Comparison of ENCODE assay signal across 20 cellular contexts in genomic region chr6:2554651-2555050, GRCh38.
DNase-seq lines count a peak whose midpoint lies in the region; ATAC-seq, FAIRE-seq and TF ChIP-seq lines count a peak whose summit lies in the region.
"Had no signal": no experiment of that assay in that cellular context is flagged by ENCODE, and none has a peak within 500 bp of the region (broad histone marks: within the 10 kb centered on the region; RNA-seq: fewer than 3 reads in every experiment).

No MANE protein-coding gene starts in this region.

- CTCF ChIA-PET in mammary epithelial cell (lab: Charles Lee; ENCODE audit: low non-redundant PET), result no interaction called here
- CTCF ChIA-PET in MCF 10A (lab: Yijun Ruan, JAX), result interaction anchor here (0.6 kb wide), 1 partner anchor 1976 kb away, joined by 3 read pairs; no protein-coding TSS in a partner anchor

- no peaks in the 10 kb centered on the region for H3K4me1 ChIP-seq in mammary epithelial cell (ENCODE audit: insufficient read depth, low read length)
- no peaks in the 10 kb centered on the region for H3K4me1 ChIP-seq in RWPE2 (ENCODE audit: insufficient read depth, poor library complexity, severe bottlenecking)
- H3K4me1 ChIP-seq in keratinocyte (ENCODE audit: control insufficient read depth, extremely low read depth, insufficient read depth, low read length), result peaks cover 4% of the 10 kb centered on the region

- in situ Hi-C loops in mammary epithelial cell (cut with MboI; ENCODE audit: low sequenced_read_pairs in 2 of 2), result no loop called here

- H3K27me3 Mint-ChIP-seq in MCF 10A (ENCODE audit: insufficient read depth, unreplicated experiment), result no peaks in the 10 kb centered on the region

- H3K4me2 ChIP-seq in mammary epithelial cell (ENCODE audit: insufficient read depth, low read depth, low read length) (no peak overlapping the region), keratinocyte (ENCODE audit: control insufficient read depth, extremely low read depth, insufficient read depth, low read depth, low read length) (peak overlapping the region; percentile 17)
- H3K4me2 ChIP-seq: GM23338 had no signal

- H2AFZ ChIP-seq in mammary epithelial cell (ENCODE audit: low read depth, low read length) (no peak overlapping the region), keratinocyte (ENCODE audit: control insufficient read depth, low read length) (no peak overlapping the region)
- H2AFZ ChIP-seq: GM23338 had no signal

- H3K4me3 ChIP-seq in mammary epithelial cell (replicated peaks in 1 of 3; ENCODE audit: insufficient read depth in 1 of 3, low read depth in 2 of 3, low read length in 3 of 3), result no peak overlapping the region
- H3K4me3 ChIP-seq in RWPE2 (ENCODE audit: severe bottlenecking), result no peak overlapping the region
- H3K4me3 ChIP-seq in keratinocyte (ENCODE audit: control insufficient read depth in 2 of 3, extremely low read depth in 1 of 3, insufficient read depth in 2 of 3, low read depth in 1 of 3, low read length in 3 of 3), result no peak overlapping the region
- H3K4me3 ChIP-seq: GM23338 had no signal

- 90% methylated on average over 2 of the region's 2 CpGs for WGBS in mammary epithelial cell (ENCODE audit: low coverage, missing lambda C conversion rate)

- peak; percentile 34 for DNase-seq in mammary epithelial cell
- DNase-seq in MCF 10A (ENCODE audit: unreplicated experiment), result no peak
- no peak for DNase-seq in RWPE2 (ENCODE audit: low spot score)
- DNase-seq in keratinocyte (ENCODE audit: low read depth, low spot score), result no peak
- DNase-seq in left cardiac atrium, result no peak
- DNase-seq in left lobe of liver (ENCODE audit: low spot score), result no peak
- DNase-seq in RCC 7860 (ENCODE audit: low spot score), result no peak
- DNase-seq: C1 segment of cervical spinal cord; Calu3; CD4-positive, alpha-beta T cell; DMS 273 treated with DMSO at 0.1 percent for 48 hours; EL; H9 had no signal

- no peaks in the 10 kb centered on the region for H3K4me1 Mint-ChIP-seq in MCF 10A (ENCODE audit: insufficient read depth, unreplicated experiment)
- H3K4me1 Mint-ChIP-seq: B cell had no signal

- POLR2A ChIA-PET in MCF 10A (lab: Yijun Ruan, JAX), result no interaction called here

- H3K36me3 Mint-ChIP-seq in MCF 10A (ENCODE audit: insufficient read depth, unreplicated experiment), result no peaks in the 10 kb centered on the region

- H4K20me1 ChIP-seq in mammary epithelial cell (ENCODE audit: insufficient read depth, low read length) (no peaks in the 10 kb centered on the region), keratinocyte (ENCODE audit: control insufficient read depth, extremely low read depth, insufficient read depth, low read length) (no peaks in the 10 kb centered on the region)

- peak; percentile 27; the same call in 1 of the 3 replicates for ATAC-seq in RWPE2 (ENCODE audit: low read depth)
- ATAC-seq in left cardiac atrium, result no peak
- ATAC-seq in left lobe of liver, result no peak
- ATAC-seq: GM23338, HepG2 had no signal

- dilution Hi-C loops in mammary epithelial cell (cut with HindIII; ENCODE audit: low sequenced_read_pairs), result loop anchor here (5.0 kb wide), 1 partner anchor 38 kb away; no protein-coding TSS in a partner anchor
- dilution Hi-C loops in keratinocyte (cut with MboI; ENCODE audit: extremely low pct_ligation_motif_present, low sequenced_read_pairs), result no loop called here

- H3K9me3 ChIP-seq in mammary epithelial cell (replicated peaks; ENCODE audit: insufficient read depth, low read length) (no peaks in the 10 kb centered on the region), RWPE2 (ENCODE audit: severe bottlenecking) (no peaks in the 10 kb centered on the region), keratinocyte (ENCODE audit: control insufficient read depth, low read depth, low read length) (no peaks in the 10 kb centered on the region)

- H3K79me2 ChIP-seq in mammary epithelial cell (ENCODE audit: insufficient read depth, low read length), result no peaks in the 10 kb centered on the region
- H3K79me2 ChIP-seq in keratinocyte (ENCODE audit: control insufficient read depth, insufficient read depth, low read length), result no peaks in the 10 kb centered on the region

- no peaks in the 10 kb centered on the region for H3K9me3 Mint-ChIP-seq in MCF 10A (ENCODE audit: unreplicated experiment)
- H3K9me3 Mint-ChIP-seq: CD4-positive, alpha-beta T cell; GM23338; H9 had no signal

- no peaks in the 10 kb centered on the region for H3K27me3 ChIP-seq in mammary epithelial cell (ENCODE audit: insufficient read depth, low read length)
- H3K27me3 ChIP-seq in RWPE2 (ENCODE audit: insufficient read depth, poor library complexity, severe bottlenecking), result no peaks in the 10 kb centered on the region
- H3K27me3 ChIP-seq in keratinocyte (ENCODE audit: control insufficient read depth, extremely low read depth, insufficient read depth, low read length), result no peaks in the 10 kb centered on the region

- H3K27ac Mint-ChIP-seq in MCF 10A (ENCODE audit: low read depth, unreplicated experiment), result no peak overlapping the region
- H3K27ac Mint-ChIP-seq: B cell; CD4-positive, alpha-beta T cell; GM23338; H9 had no signal

- H3K27ac ChIP-seq in mammary epithelial cell (ENCODE audit: insufficient read depth, low read depth, low read length) (no peak overlapping the region), RWPE2 (ENCODE audit: poor library complexity, severe bottlenecking) (no peak overlapping the region), keratinocyte (ENCODE audit: control insufficient read depth, insufficient read depth, low read length) (no peak overlapping the region)

- BruUV-seq in mammary epithelial cell (replicated peaks; lab: Mats Ljungman, UMichigan) (no TSS peak), MCF 10A (replicated peaks; lab: Mats Ljungman, UMichigan) (no TSS peak)

- TF ChIP-seq CTCF in mammary epithelial cell (conservative IDR thresholded peaks at IDR 0.05 in 1 of 2, IDR thresholded peaks at IDR 0.05 in 1 of 2; ENCODE audit: extremely low read depth in 1 of 2, insufficient read depth in 1 of 2, low read depth in 1 of 2, low read length in 2 of 2) (no peak), MCF 10A (IDR thresholded peaks at IDR 0.05; ENCODE audit: unreplicated experiment) (no peak), RWPE2 (IDR thresholded peaks at IDR 0.05; ENCODE audit: poor library complexity, severe bottlenecking) (no peak), keratinocyte (optimal IDR thresholded peaks at IDR 0.05 in 1 of 3, IDR thresholded peaks at IDR 0.05 in 1 of 3, conservative IDR thresholded peaks at IDR 0.05 in 1 of 3; ENCODE audit: extremely low read depth in 1 of 3, insufficient read depth in 2 of 3, low read length in 3 of 3) (no peak)

- no peak overlapping the region for H3K4me3 Mint-ChIP-seq in MCF 10A (ENCODE audit: unreplicated experiment)
- H3K4me3 Mint-ChIP-seq: B cell; CD4-positive, alpha-beta T cell; GM23338; H9 had no signal

- H3K9ac ChIP-seq in mammary epithelial cell (ENCODE audit: insufficient read depth, low read length) (no peak overlapping the region), keratinocyte (ENCODE audit: control insufficient read depth, extremely low read depth, insufficient read depth, low read length) (no peak overlapping the region)

- H3K9me1 ChIP-seq in keratinocyte (ENCODE audit: control insufficient read depth, extremely low read depth, insufficient read depth, low read length), result no peaks in the 10 kb centered on the region

- peak; percentile 69 for FAIRE-seq in keratinocyte (lab: Jason Lieb, UNC)
- no peak for FAIRE-seq in RCC 7860 (lab: Jason Lieb, UNC)
- FAIRE-seq: A204.1, G401.6, GM12891, HepG2, HTR-8/SVneo had no signal

- intact Hi-C loops in mammary epithelial cell (cut with micrococcal nuclease) (no loop called here), MCF 10A (cut with micrococcal nuclease) (no loop called here), left cardiac atrium (cut with DNase I) (no loop called here)

- H3K36me3 ChIP-seq in mammary epithelial cell (ENCODE audit: insufficient read depth, low read length), result no peaks in the 10 kb centered on the region
- no peaks in the 10 kb centered on the region for H3K36me3 ChIP-seq in RWPE2 (ENCODE audit: low read depth)
- H3K36me3 ChIP-seq in keratinocyte (ENCODE audit: control insufficient read depth in 2 of 2, extremely low read depth in 1 of 2, insufficient read depth in 2 of 2, low read length in 2 of 2), result no peaks in the 10 kb centered on the region
